In genomic region chr19:56806639-56807038, GRCh38 we compare ENCODE assay signal across 29 cellular contexts. TPM values are rescaled to one million over a fixed set of nuclear protein-coding genes. Genes with fewer than 3 reads are reported as not detected.
"Had no signal": no experiment of that assay in that cellular context is flagged by ENCODE, and none has a peak within 500 bp of the region (broad histone marks: within the 10 kb centered on the region; RNA-seq: fewer than 3 reads in every experiment).

No MANE protein-coding gene starts in this region.

- H3K4me3 ChIP-seq: stomach, suprapubic skin, testis, thoracic aorta, thyroid gland, tibial artery, tibial nerve, transverse colon, upper lobe of left lung, upper lobe of right lung, uterus, vagina had no signal

- H3K27ac Mint-ChIP-seq: stimulated activated effector memory CD8-positive, alpha-beta T cell treated with anti-CD3 and anti-CD28 coated beads, Interleukin-12 subunit alpha, Interleukin-12 subunit beta, amount 100 ng/mL, for 72 hours; stimulated activated memory B cell treated with anti-CD40 and anti-IgM and Interleukin-4, amounts not matched to agents 10 μg/mL and 1 μg/mL and 100 μg/mL, for 72 hours; stimulated activated naive B cell treated with anti-CD40 and anti-IgM and Interleukin-4, amounts not matched to agents 10 μg/mL and 1 μg/mL and 100 μg/mL, for 72 hours; stimulated activated naive CD8-positive, alpha-beta T cell treated with anti-CD3 and anti-CD28 coated beads, Interleukin-15, amount 100 ng/mL, for 72 hours; stimulated activated naive CD8-positive, alpha-beta T cell treated with anti-CD3 and anti-CD28 coated beads, Interleukin-15, Interleukin-2, amounts not matched to agents 100 ng/mL and 50 ng/mL, for 24 hours; type B pancreatic cell had no signal

- H3K4me1 Mint-ChIP-seq: stimulated activated effector memory CD8-positive, alpha-beta T cell treated with anti-CD3 and anti-CD28 coated beads, Interleukin-12 subunit alpha, Interleukin-12 subunit beta, amount 100 ng/mL, for 72 hours; stimulated activated memory B cell treated with anti-CD40 and anti-IgM and Interleukin-4, amounts not matched to agents 10 μg/mL and 1 μg/mL and 100 μg/mL, for 72 hours; stimulated activated naive B cell treated with anti-CD40 and anti-IgM and Interleukin-4, amounts not matched to agents 10 μg/mL and 1 μg/mL and 100 μg/mL, for 72 hours; stimulated activated naive CD8-positive, alpha-beta T cell treated with anti-CD3 and anti-CD28 coated beads, Interleukin-15, amount 100 ng/mL, for 72 hours had no signal

- H3K4me1 ChIP-seq: suprapubic skin, testis, thyroid gland, tibial artery, tibial nerve, transverse colon, upper lobe of left lung, upper lobe of right lung, uterus, vagina had no signal

- H3K27me3 Mint-ChIP-seq: stimulated activated memory B cell treated with anti-CD40 and anti-IgM and Interleukin-4, amounts not matched to agents 10 μg/mL and 1 μg/mL and 100 μg/mL, for 72 hours; stimulated activated naive B cell treated with anti-CD40 and anti-IgM and Interleukin-4, amounts not matched to agents 10 μg/mL and 1 μg/mL and 100 μg/mL, for 72 hours; stimulated activated naive CD8-positive, alpha-beta T cell treated with anti-CD3 and anti-CD28 coated beads, Interleukin-15, amount 100 ng/mL, for 72 hours; stimulated activated naive CD8-positive, alpha-beta T cell treated with anti-CD3 and anti-CD28 coated beads, Interleukin-15, Interleukin-2, amounts not matched to agents 100 ng/mL and 50 ng/mL, for 24 hours; type B pancreatic cell had no signal

- H3K27me3 ChIP-seq: stomach, suprapubic skin, testis, thyroid gland, tibial artery, tibial nerve, transverse colon, upper lobe of left lung, upper lobe of right lung, uterus, vagina had no signal

- H3K36me3 ChIP-seq: stomach, suprapubic skin, thoracic aorta, thyroid gland, tibial artery, transverse colon, upper lobe of left lung, upper lobe of right lung, uterus, vagina had no signal

- H3K27ac ChIP-seq: stomach, suprapubic skin, testis, thoracic aorta, thyroid gland, tibial artery, tibial nerve, transverse colon, upper lobe of left lung, upper lobe of right lung, uterus, vagina had no signal

- H3K9me3 ChIP-seq: testis, thoracic aorta, thyroid gland, upper lobe of right lung, uterus, vagina had no signal

- ATAC-seq: stimulated activated effector memory CD8-positive, alpha-beta T cell treated with anti-CD3 and anti-CD28 coated beads, Interleukin-12 subunit alpha, Interleukin-12 subunit beta, amount 100 ng/mL, for 72 hours; stimulated activated memory B cell treated with anti-CD40 and anti-IgM and Interleukin-4, amounts not matched to agents 10 μg/mL and 1 μg/mL and 100 μg/mL, for 72 hours; stimulated activated naive B cell treated with anti-CD40 and anti-IgM and Interleukin-4, amounts not matched to agents 10 μg/mL and 1 μg/mL and 100 μg/mL, for 72 hours; stimulated activated naive CD8-positive, alpha-beta T cell treated with anti-CD3 and anti-CD28 coated beads, Interleukin-15, amount 100 ng/mL, for 72 hours; stimulated activated naive CD8-positive, alpha-beta T cell treated with anti-CD3 and anti-CD28 coated beads, Interleukin-15, Interleukin-2, amounts not matched to agents 100 U/mL and 50 U/mL, for 24 hours; upper lobe of right lung had no signal

- H3K4me3 Mint-ChIP-seq: stimulated activated effector memory CD8-positive, alpha-beta T cell treated with anti-CD3 and anti-CD28 coated beads, Interleukin-12 subunit alpha, Interleukin-12 subunit beta, amount 100 ng/mL, for 72 hours; stimulated activated memory B cell treated with anti-CD40 and anti-IgM and Interleukin-4, amounts not matched to agents 10 μg/mL and 1 μg/mL and 100 μg/mL, for 72 hours; stimulated activated naive B cell treated with anti-CD40 and anti-IgM and Interleukin-4, amounts not matched to agents 10 μg/mL and 1 μg/mL and 100 μg/mL, for 72 hours; stimulated activated naive CD8-positive, alpha-beta T cell treated with anti-CD3 and anti-CD28 coated beads, Interleukin-15, amount 100 ng/mL, for 72 hours; stimulated activated naive CD8-positive, alpha-beta T cell treated with anti-CD3 and anti-CD28 coated beads, Interleukin-15, Interleukin-2, amounts not matched to agents 100 ng/mL and 50 ng/mL, for 24 hours; type B pancreatic cell had no signal

- DNase-seq: stimulated activated CD4-positive, alpha-beta T cell treated with anti-CD3 and anti-CD28 coated beads, Interleukin-2, amount 100 ng/mL, for 48 hours; stimulated activated CD4-positive, alpha-beta T cell treated with anti-CD3 and anti-CD28 coated beads, Interleukin-4, amount 100 ng/mL, for 1 hour; stimulated activated CD4-positive, alpha-beta T cell treated with anti-CD3 and anti-CD28 coated beads, Interleukin-4, amount 100 ng/mL, for 24 hours; stimulated activated CD4-positive, alpha-beta T cell treated with anti-CD3 and anti-CD28 coated beads, Interleukin-4, amount 100 ng/mL, for 4 hours; stimulated activated CD8-positive, alpha-beta memory T cell treated with anti-CD3 and anti-CD28 coated beads, Interleukin-4, amount 100 ng/mL, for 48 hours; stimulated activated naive B cell treated with anti-CD40 and anti-IgM and Interleukin-4, amounts not matched to agents 10 μg/mL and 1 μg/mL and 100 μg/mL, for 72 hours; stimulated activated naive CD4-positive, alpha-beta T cell; stimulated activated naive CD4-positive, alpha-beta T cell treated with Interleukin-2 at 50 U/mL for 16 hours; stimulated activated naive CD8-positive, alpha-beta T cell treated with anti-CD3 and anti-CD28 coated beads, Interleukin-15, amount 100 ng/mL, for 72 hours; stimulated activated naive CD8-positive, alpha-beta T cell treated with anti-CD3 and anti-CD28 coated beads, Interleukin-15, Interleukin-2, amounts not matched to agents 100 U/mL and 50 U/mL, for 24 hours; stomach; substantia nigra; testis; thyroid gland; tibial artery; transverse colon; trophoblast cell; upper lobe of left lung; upper lobe of right lung; uterus had no signal

- FAIRE-seq: urothelium cell line had no signal

- H3K36me3 Mint-ChIP-seq: stimulated activated effector memory CD8-positive, alpha-beta T cell treated with anti-CD3 and anti-CD28 coated beads, Interleukin-12 subunit alpha, Interleukin-12 subunit beta, amount 100 ng/mL, for 72 hours; type B pancreatic cell had no signal

RNA-seq across cellular contexts. Expression of gene ZIM2, which starts 33.9 kb away (rescaled TPM):
- total RNA-seq: tibial nerve, upper lobe of right lung had no signal
